7 cellular contexts compared by ENCODE assay signal in the genomic region with DNA sequence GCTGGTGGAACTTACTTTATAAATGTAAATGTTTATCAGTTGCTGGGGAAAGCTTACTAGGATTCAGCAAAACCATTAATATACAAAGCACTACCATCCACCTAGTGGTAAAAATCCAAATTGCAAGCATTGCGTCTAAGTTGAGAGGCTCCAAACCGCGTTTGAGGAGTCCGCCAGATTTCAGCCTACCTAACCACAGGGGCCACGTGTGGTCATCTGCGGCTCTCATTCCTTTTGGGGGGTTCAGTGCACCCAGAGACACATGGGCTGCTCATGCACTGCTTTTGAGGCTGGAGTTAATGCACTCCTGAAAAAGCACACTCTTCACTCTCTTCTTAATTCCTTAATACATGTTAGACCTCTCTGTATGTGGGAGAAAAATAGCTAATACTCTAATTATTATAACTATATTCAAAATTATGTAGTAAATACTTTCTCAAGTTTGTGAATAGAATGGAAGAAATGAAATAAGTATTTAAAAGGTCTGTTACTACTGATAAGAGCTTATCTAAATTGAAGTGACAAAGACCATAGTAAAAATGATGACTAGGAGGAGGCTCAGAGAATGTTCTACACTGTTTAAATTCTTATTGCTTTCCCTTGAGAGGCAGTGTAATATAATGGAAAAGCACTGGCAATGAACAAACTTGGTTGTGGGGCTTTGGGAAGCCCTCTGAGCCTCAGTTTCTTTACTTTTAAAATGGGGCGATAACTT. TPM values are rescaled to one million over a fixed set of nuclear protein-coding genes. Genes with fewer than 3 reads are reported as not detected.
DNase-seq lines count a peak whose midpoint lies in the region; ATAC-seq, FAIRE-seq and TF ChIP-seq lines count a peak whose summit lies in the region.

No MANE protein-coding gene starts in this region.

- no peak for FAIRE-seq in pancreas (lab: Jason Lieb, UNC)
- FAIRE-seq in GM12891 (lab: Jason Lieb, UNC), result no peak

- H3K36me3 Mint-ChIP-seq in activated T-helper 1 cell treated with anti-CD3 and anti-CD28 coated beads, Interleukin-12 subunit alpha, Interleukin-12 subunit beta, Interleukin-2, Interleukin-4 antibody, amounts not matched to agents 30 ng/mL and 10 ng/mL and 1 ng/mL, durations not matched to agents 14 hours and 24 hours and 36 hours (ENCODE audit: low read depth), result no peaks in the 10 kb centered on the region

- peaks cover 22% of the 10 kb centered on the region for H3K4me1 ChIP-seq in foreskin keratinocyte
- peaks cover 0 to 11% (median 8%) of the 10 kb centered on the region in 3 donors for H3K4me1 ChIP-seq in pancreas

- H3K36me3 ChIP-seq in GM06990 (ENCODE audit: control insufficient read depth, insufficient read depth, low read length) (no peaks in the 10 kb centered on the region), pancreas (no peaks in the 10 kb centered on the region)

- H3K27me3 ChIP-seq in GM06990 (replicated peaks; ENCODE audit: control insufficient read depth, insufficient read depth, low read length) (no peaks in the 10 kb centered on the region), foreskin keratinocyte (no peaks in the 10 kb centered on the region), pancreas (no peaks in the 10 kb centered on the region)

- ATAC-seq in HG03571 (IDR thresholded peaks at IDR 0.05; ENCODE audit: unreplicated experiment), result peak; percentile 35
- ATAC-seq in foreskin keratinocyte, result peak; percentile 28
- peak; percentile 77 to 86 (median 84) for ATAC-seq in pancreas

- DNase-seq in GM06990 (ENCODE audit: extremely low read depth, insufficient read length) (peak; percentile 42), NOMO-1 treated with dmso at 0.1 percent for 144 hours (lab: John Stamatoyannopoulos, UW; ENCODE audit: unreplicated experiment) (peak; percentile 19), foreskin keratinocyte (peak; percentile 66 to 85), pancreas (peak in 3 of 6 donors; percentile 30 to 52 (median 41)), GM12891 (ENCODE audit: insufficient read length, low spot score) (no peak)
- peak; percentile 33 for DNase-seq in activated T-helper 1 cell treated with anti-CD3 and anti-CD28 coated beads, Interleukin-12 subunit alpha, Interleukin-12 subunit beta, Interleukin-2, Interleukin-4 antibody, amounts not matched to agents 30 ng/mL and 10 ng/mL and 1 ng/mL, durations not matched to agents 14 hours and 24 hours and 36 hours (ENCODE audit: low spot score)

- TF ChIP-seq POLR2A in GM12891 (IDR thresholded peaks at IDR 0.05; ENCODE audit: low read depth, low read length), result no peak

- H3K9me3 ChIP-seq in pancreas, result no peaks in the 10 kb centered on the region

- H3K4me1 Mint-ChIP-seq in activated T-helper 1 cell treated with anti-CD3 and anti-CD28 coated beads, Interleukin-12 subunit alpha, Interleukin-12 subunit beta, Interleukin-2, Interleukin-4 antibody, amounts not matched to agents 30 ng/mL and 10 ng/mL and 1 ng/mL, durations not matched to agents 14 hours and 24 hours and 36 hours (ENCODE audit: low read depth), result peaks cover 71% of the 10 kb centered on the region

- intact Hi-C loops in activated T-helper 1 cell treated with anti-CD3 and anti-CD28 coated beads, Interleukin-12 subunit alpha, Interleukin-12 subunit beta, Interleukin-2, Interleukin-4 antibody, amounts not matched to agents 30 ng/mL and 10 ng/mL and 1 ng/mL, durations not matched to agents 14 hours and 24 hours and 36 hours (cut with micrococcal nuclease), result loop anchor here (1.0 to 10.0 kb wide), 5 partner anchors 88 to 1547 kb away; partner anchors contain the start of genes FGFR1OP2, INTS13 and MED21
- intact Hi-C loops in pancreas (cut with DNase I), result loop anchor here in 1 of 3 donors (10.0 kb wide), 1 partner anchor 77 kb away; no protein-coding TSS in a partner anchor

- WGBS in pancreas, 2 donors, result 14 to 15% methylated on average over 7 of the region's 7 CpGs

- H3K4me3 Mint-ChIP-seq in activated T-helper 1 cell treated with anti-CD3 and anti-CD28 coated beads, Interleukin-12 subunit alpha, Interleukin-12 subunit beta, Interleukin-2, Interleukin-4 antibody, amounts not matched to agents 30 ng/mL and 10 ng/mL and 1 ng/mL, durations not matched to agents 14 hours and 24 hours and 36 hours, result peak overlapping the region; percentile 32

- peak overlapping the region; percentile 95 for H3K27ac ChIP-seq in foreskin keratinocyte
- no peak overlapping the region for H3K27ac ChIP-seq in pancreas

- peaks cover 22% of the 10 kb centered on the region for H3K27me3 Mint-ChIP-seq in activated T-helper 1 cell treated with anti-CD3 and anti-CD28 coated beads, Interleukin-12 subunit alpha, Interleukin-12 subunit beta, Interleukin-2, Interleukin-4 antibody, amounts not matched to agents 30 ng/mL and 10 ng/mL and 1 ng/mL, durations not matched to agents 14 hours and 24 hours and 36 hours (ENCODE audit: insufficient read depth)

- TF ChIP-seq CTCF in GM06990 (IDR thresholded peaks at IDR 0.05; ENCODE audit: insufficient read depth, low read length, poor library complexity, severe bottlenecking) (peak; percentile 71), foreskin keratinocyte (conservative IDR thresholded peaks at IDR 0.05) (peak; percentile 86), pancreas (IDR thresholded peaks at IDR 0.05) (peak; percentile 51 to 72 (median 61))

- H3K4me3 ChIP-seq in GM06990 (replicated peaks; ENCODE audit: low read depth, low read length) (no peak overlapping the region), pancreas (no peak overlapping the region)

- H3K27ac Mint-ChIP-seq in activated T-helper 1 cell treated with anti-CD3 and anti-CD28 coated beads, Interleukin-12 subunit alpha, Interleukin-12 subunit beta, Interleukin-2, Interleukin-4 antibody, amounts not matched to agents 30 ng/mL and 10 ng/mL and 1 ng/mL, durations not matched to agents 14 hours and 24 hours and 36 hours, result peak overlapping the region; percentile 91

- H3K9me3 Mint-ChIP-seq in activated T-helper 1 cell treated with anti-CD3 and anti-CD28 coated beads, Interleukin-12 subunit alpha, Interleukin-12 subunit beta, Interleukin-2, Interleukin-4 antibody, amounts not matched to agents 30 ng/mL and 10 ng/mL and 1 ng/mL, durations not matched to agents 14 hours and 24 hours and 36 hours, result no peaks in the 10 kb centered on the region

TF ChIP-seq in GM12891, 5 proteins besides CTCF, POLR2A, EP300 and RAD21:
- TF ChIP-seq POU2F2 (IDR thresholded peaks at IDR 0.05; ENCODE audit: low read depth, low read length) (no peak), SPI1 (IDR thresholded peaks at IDR 0.05; ENCODE audit: low read depth, low read length) (no peak), TAF1 (IDR thresholded peaks at IDR 0.05; ENCODE audit: low read depth, low read length) (no peak), POLR2AphosphoS5 (IDR thresholded peaks at IDR 0.05; ENCODE audit: low read depth, low read length) (no peak), PAX5 (IDR thresholded peaks at IDR 0.05; ENCODE audit: insufficient read depth, low read length, severe bottlenecking) (no peak)

RNA-seq across cellular contexts. Expression of gene MANSC4, which starts 41.4 kb away (rescaled TPM):
- total RNA-seq in activated T-helper 1 cell treated with anti-CD3 and anti-CD28 coated beads, Interleukin-12 subunit alpha, Interleukin-12 subunit beta, Interleukin-2, Interleukin-4 antibody, amounts not matched to agents 30 ng/mL and 10 ng/mL and 1 ng/mL, durations not matched to agents 14 hours and 24 hours and 36 hours, result not detected in 2 replicates
- total RNA-seq in foreskin keratinocyte (0.20 and 0.25 TPM in 2 replicates), pancreas (under 1 TPM in 1 of 6 donors, not detected in 5; 0.19 TPM)
- polyA plus RNA-seq in foreskin keratinocyte (0.10 and 0.14 TPM in 2 replicates), pancreas (1 to 10 TPM in 1 of 2 donors, under 1 TPM in 1; 0.23 to 2.3 TPM)
- not detected for polyA plus RNA-seq in GM12891 (2012; ENCODE audit: low read depth, missing spikeins)

RNA-seq across cellular contexts. Expression of gene KLHL42, which starts 41.4 kb away (rescaled TPM):
- 19.5 and 21.7 TPM in 2 replicates for total RNA-seq in activated T-helper 1 cell treated with anti-CD3 and anti-CD28 coated beads, Interleukin-12 subunit alpha, Interleukin-12 subunit beta, Interleukin-2, Interleukin-4 antibody, amounts not matched to agents 30 ng/mL and 10 ng/mL and 1 ng/mL, durations not matched to agents 14 hours and 24 hours and 36 hours
- 27.8 and 30.5 TPM in 2 replicates for total RNA-seq in foreskin keratinocyte
- polyA plus RNA-seq in foreskin keratinocyte, result 7.2 and 8.0 TPM in 2 replicates
- 10 to 100 TPM; 10.7 to 21.3 (median 15.1) TPM for total RNA-seq in pancreas
- polyA plus RNA-seq in pancreas, result 10 to 100 TPM; 14.5 to 20.1 TPM
- 5.7 TPM for polyA plus RNA-seq in GM12891 (2012; ENCODE audit: low read depth, missing spikeins)

Comparison
In these comparisons a context has a peak if more than half of its experiments do, and no peak if none do; other contexts are left out.
1. ATAC-seq: peak in every context shown above with its lines; median percentile 84 in pancreas; 35 in HG03571; 28 in foreskin keratinocyte.